Comparison of ENCODE assay signal across 12 cellular contexts in the genomic region with DNA sequence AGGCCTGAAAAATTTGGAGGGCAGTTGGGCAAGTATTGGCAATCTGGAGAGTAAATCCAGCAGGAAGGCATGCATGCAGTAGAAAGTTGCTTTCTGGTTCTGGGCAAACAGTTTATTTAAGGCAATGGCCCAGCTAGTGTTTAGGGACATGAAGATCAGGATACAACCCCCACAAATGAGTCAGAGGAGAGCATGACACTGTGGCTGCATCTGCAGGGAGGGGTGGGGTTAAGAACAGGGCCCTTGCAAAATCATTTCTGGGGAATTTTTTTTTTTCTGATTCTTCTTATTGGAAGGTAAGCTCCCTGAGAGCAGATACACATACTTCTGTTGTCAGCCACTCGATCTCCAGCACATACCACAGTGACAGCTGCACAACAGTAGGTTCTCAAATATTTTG.
DNase-seq lines count a peak whose midpoint lies in the region; ATAC-seq, FAIRE-seq and TF ChIP-seq lines count a peak whose summit lies in the region.
"Had no signal": no experiment of that assay in that cellular context is flagged by ENCODE, and none has a peak within 500 bp of the region (broad histone marks: within the 10 kb centered on the region; RNA-seq: fewer than 3 reads in every experiment).

No MANE protein-coding gene starts in this region.

- H3K9me3 Mint-ChIP-seq in activated CD4-positive, alpha-beta T cell treated with anti-CD3 and anti-CD28 coated beads, Interleukin-2, amount 10 ng/mL, durations not matched to agents 7 days and 5 days, result no peaks in the 10 kb centered on the region
- H3K9me3 Mint-ChIP-seq: T-cell had no signal

- CTCF ChIA-PET in activated CD4-positive, alpha-beta T cell treated with anti-CD3 and anti-CD28 coated beads, Interleukin-2, amount 10 ng/mL, durations not matched to agents 7 days and 5 days (lab: Charles Lee), result interaction anchor here (0.6 to 0.9 kb wide), 3 partner anchors 45 to 794 kb away, joined by 3 to 5 read pairs (median 4); no protein-coding TSS in a partner anchor

- no peak for FAIRE-seq in urothelium cell line (lab: Jason Lieb, UNC)

- no peak overlapping the region for H3K27ac Mint-ChIP-seq in activated CD4-positive, alpha-beta T cell treated with anti-CD3 and anti-CD28 coated beads, Interleukin-2, amount 10 ng/mL, durations not matched to agents 7 days and 5 days
- H3K27ac Mint-ChIP-seq: immature natural killer cell, T-cell had no signal

- H3K4me3 ChIP-seq in RWPE2 (ENCODE audit: severe bottlenecking) (no peak overlapping the region), foreskin fibroblast (ENCODE audit: low read depth in 1 of 2, low read length in 2 of 2) (no peak overlapping the region)

- peaks cover 3% of the 10 kb centered on the region for H3K27me3 Mint-ChIP-seq in activated CD4-positive, alpha-beta T cell treated with anti-CD3 and anti-CD28 coated beads, Interleukin-2, amount 10 ng/mL, durations not matched to agents 7 days and 5 days

- H3K27me3 ChIP-seq in RWPE2 (ENCODE audit: insufficient read depth, poor library complexity, severe bottlenecking), result no peaks in the 10 kb centered on the region

- no peaks in the 10 kb centered on the region for H3K9me3 ChIP-seq in RWPE2 (ENCODE audit: severe bottlenecking)

- H3K4me3 Mint-ChIP-seq in activated CD4-positive, alpha-beta T cell treated with anti-CD3 and anti-CD28 coated beads, Interleukin-2, amount 10 ng/mL, durations not matched to agents 7 days and 5 days, result no peak overlapping the region
- H3K4me3 Mint-ChIP-seq: immature natural killer cell, nephron, T-cell had no signal

- POLR2A ChIA-PET in activated CD4-positive, alpha-beta T cell treated with anti-CD3 and anti-CD28 coated beads, Interleukin-2, amount 10 ng/mL, durations not matched to agents 7 days and 5 days (lab: Charles Lee), result no interaction called here

- H3K36me3 Mint-ChIP-seq in activated CD4-positive, alpha-beta T cell treated with anti-CD3 and anti-CD28 coated beads, Interleukin-2, amount 10 ng/mL, durations not matched to agents 7 days and 5 days (ENCODE audit: low read depth), result no peaks in the 10 kb centered on the region
- H3K36me3 Mint-ChIP-seq: immature natural killer cell, T-cell had no signal

- H3K27ac ChIP-seq in RWPE2 (ENCODE audit: poor library complexity, severe bottlenecking), result no peak overlapping the region

- H3K4me1 Mint-ChIP-seq in activated CD4-positive, alpha-beta T cell treated with anti-CD3 and anti-CD28 coated beads, Interleukin-2, amount 10 ng/mL, durations not matched to agents 7 days and 5 days, result no peaks in the 10 kb centered on the region
- H3K4me1 Mint-ChIP-seq: immature natural killer cell, T-cell had no signal

- ATAC-seq in RWPE2 (ENCODE audit: low read depth), result peak; percentile 80
- no peak for ATAC-seq in GM21529 (IDR thresholded peaks at IDR 0.05; ENCODE audit: unreplicated experiment)
- no peak for ATAC-seq in GM19324 (IDR thresholded peaks at IDR 0.05; ENCODE audit: low FRiP score, unreplicated experiment)
- ATAC-seq: T-cell had no signal

- no peaks in the 10 kb centered on the region for H3K4me1 ChIP-seq in RWPE2 (ENCODE audit: insufficient read depth, poor library complexity, severe bottlenecking)

- H3K36me3 ChIP-seq in RWPE2 (ENCODE audit: low read depth), result no peaks in the 10 kb centered on the region

- DNase-seq in activated CD4-positive, alpha-beta T cell treated with anti-CD3 and anti-CD28 coated beads for 48 hours, result peak; percentile 6
- DNase-seq in activated CD4-positive, alpha-beta T cell treated with anti-CD3 and anti-CD28 coated beads, Interleukin-2, amount 10 ng/mL, durations not matched to agents 7 days and 5 days, result no peak
- DNase-seq in RWPE2 (ENCODE audit: low spot score), result no peak
- DNase-seq in foreskin fibroblast, result peak; percentile 85 to 91
- DNase-seq in urothelium cell line (ENCODE audit: low spot score), result peak; percentile 20
- DNase-seq in kidney glomerular epithelial cell (lab: John Stamatoyannopoulos, UW), result no peak
- DNase-seq: amniotic stem cell, immature natural killer cell, T-cell had no signal

- no peak for TF ChIP-seq CTCF in RWPE2 (IDR thresholded peaks at IDR 0.05; ENCODE audit: poor library complexity, severe bottlenecking)
- no peak for TF ChIP-seq CTCF in foreskin fibroblast (IDR thresholded peaks at IDR 0.05; ENCODE audit: low read depth, low read length)

Comparison
In these comparisons a context has a peak if more than half of its experiments do, and no peak if none do; other contexts are left out.
1. DNase-seq: peak in activated CD4-positive, alpha-beta T cell treated with anti-CD3 and anti-CD28 coated beads for 48 hours (single experiment), foreskin fibroblast (2 of 2) and urothelium cell line (single experiment); none in activated CD4-positive, alpha-beta T cell treated with anti-CD3 and anti-CD28 coated beads, Interleukin-2, amount 10 ng/mL, durations not matched to agents 7 days and 5 days (single experiment), RWPE2 (single experiment) and kidney glomerular epithelial cell (single experiment).